In genomic region chr3:107757140-107757539, GRCh38 we compare ENCODE assay signal across 15 cellular contexts.
DNase-seq lines count a peak whose midpoint lies in the region; ATAC-seq and TF ChIP-seq lines count a peak whose summit lies in the region.
"Had no signal": no experiment of that assay in that cellular context is flagged by ENCODE, and none has a peak within 500 bp of the region (broad histone marks: within the 10 kb centered on the region; RNA-seq: fewer than 3 reads in every experiment).

No MANE protein-coding gene starts in this region.

- DNase-seq in NCI-H1694 treated with DMSO at 0.1 percent for 48 hours (lab: John Stamatoyannopoulos, UW) (peak; percentile 37), caudate nucleus (lab: John Stamatoyannopoulos, UW) (no peak), lower leg skin (ENCODE audit: low spot score in 2 of 2) (no peak)
- DNase-seq in stimulated activated CD4-positive, alpha-beta T cell treated with anti-CD3 and anti-CD28 coated beads, Interleukin-2, amount 100 ng/mL, for 48 hours: no peak
- DNase-seq: C1 segment of cervical spinal cord; Calu3; CD4-positive, alpha-beta memory T cell; COR-L47; DMS153; DND-41; H9 had no signal

- intact Hi-C loops in lower leg skin (cut with DNase I; ENCODE audit: low total_unique reads): no loop called here

- H3K4me3 ChIP-seq in lower leg skin (ENCODE audit: low read depth, poor library complexity, severe bottlenecking): no peak overlapping the region
- H3K4me3 ChIP-seq: GM23338 had no signal

- peak overlapping the region; percentile 82 for H3K27ac ChIP-seq in caudate nucleus (ENCODE audit: low read depth, low read length)
- peak overlapping the region; percentile 22 for H3K27ac ChIP-seq in temporal lobe (ENCODE audit: low read depth, low read length)

- no peak for ATAC-seq in GM19324 (IDR thresholded peaks at IDR 0.05; ENCODE audit: low FRiP score, unreplicated experiment)
- ATAC-seq: GM23338, HCT116 had no signal

- TF ChIP-seq CTCF in lower leg skin (IDR thresholded peaks at IDR 0.05): no peak

- no peak for TF ChIP-seq POLR2A in lower leg skin (IDR thresholded peaks at IDR 0.05)

- 73 to 77% methylated on average over 2 of the region's 2 CpGs for WGBS in lower leg skin, 2 donors
